In the genomic region with DNA sequence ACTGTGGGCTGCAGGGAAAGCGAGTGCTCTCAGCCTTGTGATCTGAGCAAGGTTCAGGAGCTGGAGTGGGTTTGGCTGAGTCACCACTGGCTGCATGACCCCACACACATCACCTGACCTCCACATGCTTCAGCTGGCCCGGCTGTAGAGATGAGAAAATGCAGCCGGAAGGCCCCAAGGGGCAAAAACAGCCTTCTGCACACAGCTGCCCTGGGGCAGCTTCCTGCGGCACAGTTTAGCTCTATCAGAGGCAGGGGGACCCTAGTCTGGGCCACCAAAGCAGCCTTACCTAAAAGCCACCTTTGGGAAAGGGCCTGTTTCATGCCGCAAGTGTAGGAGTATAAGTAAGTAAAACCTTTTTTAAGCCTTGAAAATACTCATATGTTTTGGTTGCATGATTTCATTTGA, we compare ENCODE assay signal across 8 cellular contexts.
DNase-seq lines count a peak whose midpoint lies in the region; ATAC-seq lines count a peak whose summit lies in the region.

No MANE protein-coding gene starts in this region.

- H3K36me3 ChIP-seq in adipocyte (ENCODE audit: control insufficient read depth, insufficient read depth, low read length, severe bottlenecking) = no peaks in the 10 kb centered on the region

- peaks cover 23% of the 10 kb centered on the region for H3K4me1 ChIP-seq in adipocyte (ENCODE audit: control insufficient read depth, insufficient read depth, low read length)

- peak overlapping the region; percentile 35 for H3K9ac ChIP-seq in adipocyte (ENCODE audit: low read length)

- peaks cover 3% of the 10 kb centered on the region for H3K9me3 ChIP-seq in adipocyte (ENCODE audit: control insufficient read depth, low read length)

- DNase-seq in AG08396 (ENCODE audit: low spot score) (peak; percentile 24), GM19240 (ENCODE audit: insufficient read length, low spot score) (peak; percentile 8), adipocyte (ENCODE audit: low read depth) (peak; percentile 47), kidney tubule cell (ENCODE audit: low spot score) (peak; percentile 92), Kasumi-1 (lab: John Stamatoyannopoulos, UW) (no peak), NCI-H2171 (lab: John Stamatoyannopoulos, UW) (no peak), NCI-H187 treated with DMSO at 0.1 percent for 48 hours (lab: John Stamatoyannopoulos, UW) (no peak)

- peak; percentile 78 for ATAC-seq in HG03135 (IDR thresholded peaks at IDR 0.05; ENCODE audit: unreplicated experiment)

- peak overlapping the region; percentile 23 for H3K4me3 ChIP-seq in adipocyte (ENCODE audit: low read length)

- H3K27me3 ChIP-seq in adipocyte (replicated peaks; ENCODE audit: control insufficient read depth, insufficient read depth, low read length) = no peaks in the 10 kb centered on the region

Comparison
In these comparisons a context has a peak if more than half of its experiments do, and no peak if none do; other contexts are left out.
1. DNase-seq: peak in AG08396 (single experiment), GM19240 (single experiment), adipocyte (single experiment) and kidney tubule cell (single experiment); none in Kasumi-1 (0 of 2), NCI-H2171 (single experiment) and NCI-H187 treated with DMSO at 0.1 percent for 48 hours (single experiment).